20 cellular contexts compared by ENCODE assay signal in the genomic region with DNA sequence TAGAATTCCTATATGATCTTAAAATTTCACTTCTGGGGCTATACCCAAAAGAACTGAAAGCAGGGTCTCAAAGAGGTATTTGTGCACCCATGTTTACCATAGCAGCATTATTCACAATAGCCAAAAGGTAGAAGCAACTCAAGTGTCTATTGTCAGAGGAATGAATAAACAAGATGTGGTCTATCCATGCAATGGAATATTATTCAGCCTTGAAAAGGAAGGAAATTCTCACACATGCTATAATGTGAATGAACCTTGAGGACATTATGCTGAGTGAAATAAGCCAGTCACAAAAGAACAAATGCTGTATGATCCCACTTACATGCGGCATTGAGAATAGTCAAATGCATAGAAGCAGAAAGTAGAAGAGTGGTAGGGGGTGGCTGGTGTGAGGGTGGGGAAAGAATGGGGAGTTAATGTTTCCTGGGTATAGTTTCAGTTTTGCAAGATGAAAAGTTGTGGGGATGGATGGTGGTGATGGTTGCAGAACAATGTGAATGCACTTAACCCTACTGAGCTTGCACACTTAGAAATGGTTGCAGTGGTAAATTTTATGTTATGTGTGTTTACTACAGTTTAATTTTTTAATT.
DNase-seq lines count a peak whose midpoint lies in the region; ATAC-seq, FAIRE-seq and TF ChIP-seq lines count a peak whose summit lies in the region.
"Had no signal": no experiment of that assay in that cellular context is flagged by ENCODE, and none has a peak within 500 bp of the region (broad histone marks: within the 10 kb centered on the region; RNA-seq: fewer than 3 reads in every experiment).

No MANE protein-coding gene starts in this region.

- peak overlapping the region; percentile 36; the same call in 1 of the 2 replicates for H2AFZ ChIP-seq in OCI-LY7 (ENCODE audit: low read length)
- no peak overlapping the region for H2AFZ ChIP-seq in K562 (ENCODE audit: low read depth, low read length)

- no peak for FAIRE-seq in K562 (lab: Jason Lieb, UNC)

- POLR2A ChIA-PET in OCI-LY7 (lab: Charles Lee) = interaction anchor here (0.6 to 3.8 kb wide), 7 partner anchors 11 to 476 kb away, joined by 3 to 19 read pairs (median 4); no protein-coding TSS in a partner anchor
- POLR2A ChIA-PET in K562 (lab: Yijun Ruan, JAX) = interaction anchor here (0.9 kb wide), 1 partner anchor 69 kb away, joined by 3 read pairs; no protein-coding TSS in a partner anchor
- POLR2A ChIA-PET in GM10248 (lab: Yijun Ruan, JAX) = no interaction called here

- H3K27me3 ChIP-seq in K562 (ENCODE audit: control insufficient read depth in 2 of 2, insufficient read depth in 2 of 2, low read length in 2 of 2) (no peaks in the 10 kb centered on the region), breast epithelium (no peaks in the 10 kb centered on the region)
- H3K27me3 ChIP-seq: brain microvascular endothelial cell, gastrocnemius medialis, sigmoid colon, tibial artery had no signal

- TF ChIP-seq CTCF in GM12865 (IDR thresholded peaks at IDR 0.05; ENCODE audit: insufficient read depth, low read depth, low read length, missing control alignments) (no peak), OCI-LY7 (conservative IDR thresholded peaks at IDR 0.05; ENCODE audit: low read length) (no peak), K562 (IDR thresholded peaks at IDR 0.05 in 2 of 3, conservative IDR thresholded peaks at IDR 0.05 in 1 of 3; ENCODE audit: insufficient read depth in 2 of 3, low read depth in 1 of 3, low read length in 3 of 3) (no peak), breast epithelium (IDR thresholded peaks at IDR 0.05) (no peak), GM10248 (IDR thresholded peaks at IDR 0.05; ENCODE audit: control extremely low read depth, extremely low read depth, low read depth, missing control alignments) (no peak)

- CTCF ChIA-PET in OCI-LY7 (lab: Charles Lee; ENCODE audit: unreplicated experiment) (no interaction called here), K562 (lab: Yijun Ruan, JAX; ENCODE audit: low intra/inter-chr PET ratio) (no interaction called here), GM10248 (lab: Yijun Ruan, JAX) (interaction anchor here (0.6 to 1.9 kb wide), 3 partner anchors 17 to 90 kb away, joined by 3 to 5 read pairs (median 3); no protein-coding TSS in a partner anchor)

- BruUV-seq in OCI-LY7 (replicated peaks; lab: Mats Ljungman, UMichigan) (no TSS peak), K562 (replicated peaks; lab: Mats Ljungman, UMichigan) (no TSS peak)

- intact Hi-C loops in OCI-LY7 (cut with micrococcal nuclease; ENCODE audit: unreplicated experiment) (loop anchor here (2.0 to 5.0 kb wide), 2 partner anchors 164 to 405 kb away; no protein-coding TSS in a partner anchor), K562 (cut with micrococcal nuclease) (no loop called here), breast epithelium (cut with DNase I; ENCODE audit: low total_unique reads) (no loop called here)

- no peak for TF ChIP-seq RAD21 in K562 (CRISPR knock-in tag; conservative IDR thresholded peaks at IDR 0.05 in 1 of 2, IDR thresholded peaks at IDR 0.05 in 1 of 2)

- H4K20me1 ChIP-seq in OCI-LY7 (ENCODE audit: insufficient read depth, low read length) = no peaks in the 10 kb centered on the region
- H4K20me1 ChIP-seq in K562 (replicated peaks; ENCODE audit: control insufficient read depth, insufficient read depth, low read length) = no peaks in the 10 kb centered on the region

- no peak overlapping the region for H3K4me3 ChIP-seq in GM12865 (ENCODE audit: low read depth, low read length)
- no peak overlapping the region for H3K4me3 ChIP-seq in OCI-LY7 (ENCODE audit: low read depth, low read length, poor library complexity, severe bottlenecking)
- no peak overlapping the region for H3K4me3 ChIP-seq in K562
- H3K4me3 ChIP-seq in breast epithelium = no peak overlapping the region
- H3K4me3 ChIP-seq: gastrocnemius medialis, left ventricle myocardium inferior, sigmoid colon, tibial artery had no signal

- no peak overlapping the region for H3K9ac ChIP-seq in K562 (ENCODE audit: insufficient read depth in 1 of 2, low read depth in 2 of 2, low read length in 2 of 2)

- H3K36me3 ChIP-seq in OCI-LY7 (ENCODE audit: insufficient read depth, low read length) (peaks cover 8% of the 10 kb centered on the region; the same call in 1 of the 2 replicates), K562 (ENCODE audit: control insufficient read depth, insufficient read depth, low read length) (no peaks in the 10 kb centered on the region), breast epithelium (no peaks in the 10 kb centered on the region)
- H3K36me3 ChIP-seq: brain microvascular endothelial cell, gastrocnemius medialis, left ventricle myocardium inferior, sigmoid colon, tibial artery had no signal

- H3K4me1 ChIP-seq in OCI-LY7 (ENCODE audit: insufficient read depth, low read length, poor library complexity, severe bottlenecking) (peaks cover 95% of the 10 kb centered on the region), K562 (replicated peaks in 1 of 2; ENCODE audit: control insufficient read depth in 2 of 2, insufficient read depth in 2 of 2, low read length in 2 of 2) (peaks cover under 1 to 2% of the 10 kb centered on the region in 2 experiments; a peak in 3 of 5 replicates), breast epithelium (peaks cover 0 to 4% of the 10 kb centered on the region in 2 donors)
- H3K4me1 ChIP-seq: gastrocnemius medialis, left ventricle myocardium inferior had no signal

- H3K79me2 ChIP-seq in OCI-LY7 (ENCODE audit: insufficient read depth, low read depth, low read length) (no peaks in the 10 kb centered on the region), K562 (ENCODE audit: control insufficient read depth, insufficient read depth, low read length) (no peaks in the 10 kb centered on the region)

- H3K27ac ChIP-seq in OCI-LY7 (ENCODE audit: low read depth, low read length, poor library complexity, severe bottlenecking) = peak overlapping the region; percentile 87
- no peak overlapping the region for H3K27ac ChIP-seq in K562 (ENCODE audit: extremely low read depth, low read depth, low read length)
- H3K27ac ChIP-seq in breast epithelium = no peak overlapping the region
- H3K27ac ChIP-seq: brain microvascular endothelial cell, gastrocnemius medialis, left ventricle myocardium inferior, sigmoid colon, tibial artery had no signal

- peak overlapping the region; percentile 62 for H3K4me2 ChIP-seq in OCI-LY7 (ENCODE audit: low read length)
- H3K4me2 ChIP-seq in K562 (ENCODE audit: insufficient read depth, low read length) = no peak overlapping the region

- no peaks in the 10 kb centered on the region for H3K9me1 ChIP-seq in K562 (ENCODE audit: control insufficient read depth, insufficient read depth, low read length)

- no peak for TF ChIP-seq EP300 in K562 (IDR thresholded peaks at IDR 0.05; ENCODE audit: low read length)

- 93% methylated on average over 1 of the region's 1 CpG for WGBS in K562 (ENCODE audit: insufficient coverage, low coverage, missing lambda C conversion rate)

- H3K9me3 ChIP-seq in OCI-LY7 (ENCODE audit: low read length) (peaks cover 23% of the 10 kb centered on the region; the same call in 1 of the 2 replicates), K562 (replicated peaks; ENCODE audit: control insufficient read depth, insufficient read depth, low read depth, low read length) (no peaks in the 10 kb centered on the region), breast epithelium (no peaks in the 10 kb centered on the region)
- H3K9me3 ChIP-seq: gastrocnemius medialis, sigmoid colon had no signal

- ATAC-seq in GM19324 (IDR thresholded peaks at IDR 0.05; ENCODE audit: low FRiP score, unreplicated experiment) (peak; percentile 35), K562 (no peak), HG03442 (IDR thresholded peaks at IDR 0.05; ENCODE audit: unreplicated experiment) (no peak)
- ATAC-seq: gastrocnemius medialis had no signal

- TF ChIP-seq POLR2A in K562 (conservative IDR thresholded peaks at IDR 0.05) = no peak
- TF ChIP-seq POLR2A in breast epithelium (IDR thresholded peaks at IDR 0.05) = no peak

- no peaks in the 10 kb centered on the region for H3K9me2 ChIP-seq in OCI-LY7 (ENCODE audit: insufficient read depth, low read length)

- DNase-seq in GM12865 (ENCODE audit: low read depth) (peak; percentile 73), OCI-LY7 (ENCODE audit: low spot score) (no peak), K562 (ENCODE audit: extremely low read depth in 1 of 4, low spot score in 3 of 4) (no peak), breast epithelium (ENCODE audit: low spot score in 2 of 2) (no peak), GM10248 (ENCODE audit: extremely low spot score) (no peak)
- DNase-seq: activated CD4-positive, alpha-beta T cell treated with anti-CD3 and anti-CD28 coated beads for 48 hours; activated gamma-delta T cell treated with Interleukin-2 at 50 U/mL for 16 hours; brain microvascular endothelial cell; dermis blood vessel endothelial cell; DMS 273 treated with DMSO at 0.1 percent for 48 hours; gastrocnemius medialis; GOT3; left ventricle myocardium inferior; NCI-H187; stimulated activated CD4-positive, alpha-beta T cell treated with anti-CD3 and anti-CD28 coated beads, Interleukin-1b, Interleukin-23, amount 100 ng/mL, for 48 hours; T-helper 9 cell; tibial artery had no signal

- in situ Hi-C loops in K562 (cut with MboI) = no loop called here

TF ChIP-seq in K562, 482 proteins besides CTCF, POLR2A, EP300 and RAD21 (continues in another document):
- peak; percentile 85 for TF ChIP-seq ZNF146 (CRISPR knock-in tag; IDR thresholded peaks at IDR 0.05; ENCODE audit: unreplicated experiment)
- no peak for TF ChIP-seq CREBBP (IDR thresholded peaks at IDR 0.05; ENCODE audit: low read depth, low read length)
- no peak for TF ChIP-seq SAFB (IDR thresholded peaks at IDR 0.05; ENCODE audit: borderline replicate concordance, low read depth, low read length)
- TF ChIP-seq POLR2G (IDR thresholded peaks at IDR 0.05; ENCODE audit: low read depth, low read length) = no peak
- no peak for TF ChIP-seq ZFPM2 (CRISPR knock-in tag; IDR thresholded peaks at IDR 0.05)
- TF ChIP-seq, protein P1, sequence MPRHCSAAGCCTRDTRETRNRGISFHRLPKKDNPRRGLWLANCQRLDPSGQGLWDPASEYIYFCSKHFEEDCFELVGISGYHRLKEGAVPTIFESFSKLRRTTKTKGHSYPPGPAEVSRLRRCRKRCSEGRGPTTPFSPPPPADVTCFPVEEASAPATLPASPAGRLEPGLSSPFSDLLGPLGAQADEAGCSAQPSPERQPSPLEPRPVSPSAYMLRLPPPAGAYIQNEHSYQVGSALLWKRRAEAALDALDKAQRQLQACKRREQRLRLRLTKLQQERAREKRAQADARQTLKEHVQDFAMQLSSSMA (CRISPR knock-in tag; IDR thresholded peaks at IDR 0.05) = no peak
